In the genomic region with DNA sequence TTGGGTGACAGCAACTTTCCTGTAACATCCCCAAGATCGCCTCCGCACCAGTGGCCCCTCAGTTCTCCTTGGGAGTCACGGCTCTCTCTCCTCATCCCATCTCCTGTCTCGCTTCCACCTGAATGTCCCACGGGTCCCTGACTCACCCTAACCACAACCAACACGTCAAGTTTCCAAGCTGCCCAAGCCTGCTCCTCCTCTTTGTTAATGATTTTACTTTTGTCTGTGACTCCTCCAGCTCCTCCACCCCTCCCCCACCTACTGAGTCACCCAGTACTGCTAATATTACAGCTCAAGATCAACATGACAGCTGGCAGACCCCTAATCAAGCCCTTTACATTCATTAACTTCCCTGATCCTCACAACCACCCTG, we compare ENCODE assay signal across 8 cellular contexts. TPM values are rescaled to one million over a fixed set of nuclear protein-coding genes. Genes with fewer than 3 reads are reported as not detected.
DNase-seq lines count a peak whose midpoint lies in the region; ATAC-seq, FAIRE-seq and TF ChIP-seq lines count a peak whose summit lies in the region.

No MANE protein-coding gene starts in this region.

- H3K27me3 ChIP-seq in GM12878 (replicated peaks in 1 of 2; ENCODE audit: control insufficient read depth in 2 of 2, insufficient read depth in 2 of 2, low read length in 1 of 2) = no peaks in the 10 kb centered on the region
- no peaks in the 10 kb centered on the region for H3K27me3 ChIP-seq in osteoblast (ENCODE audit: insufficient read depth, low read length)

- H4K20me1 ChIP-seq in GM12878 (ENCODE audit: control insufficient read depth, insufficient read depth) = no peaks in the 10 kb centered on the region
- H4K20me1 ChIP-seq in osteoblast (ENCODE audit: insufficient read depth, low read length) = no peaks in the 10 kb centered on the region

- SMC1A ChIA-PET in GM12878 (lab: Charles Lee; ENCODE audit: uncharacterized antibody, unreplicated experiment) = interaction anchor here (0.9 kb wide), 1 partner anchor 294 kb away, joined by 5 read pairs; no protein-coding TSS in a partner anchor

- H3K79me2 ChIP-seq in GM12878 (ENCODE audit: control insufficient read depth, insufficient read depth, low read length) (no peaks in the 10 kb centered on the region), osteoblast (ENCODE audit: insufficient read depth, low read length) (no peaks in the 10 kb centered on the region)

- H3K4me1 ChIP-seq in GM12878 (ENCODE audit: control insufficient read depth, insufficient read depth, low read length) (no peaks in the 10 kb centered on the region), osteoblast (ENCODE audit: insufficient read depth, low read length) (peaks cover 14% of the 10 kb centered on the region)

- POLR2A ChIA-PET in GM12878 (lab: Charles Lee) = no interaction called here

- H3K4me3 ChIP-seq in GM12878 (no peak overlapping the region), osteoblast (ENCODE audit: insufficient read depth, low read length) (peak overlapping the region; percentile 35)

- no peak for FAIRE-seq in GM12878 (lab: Jason Lieb, UNC)

- TF ChIP-seq EP300 in GM12878 (IDR thresholded peaks at IDR 0.05; ENCODE audit: borderline replicate concordance in 1 of 2, control insufficient read depth in 1 of 2, low read depth in 2 of 2, low read length in 2 of 2) = no peak

- no peaks in the 10 kb centered on the region for H3K9me3 ChIP-seq in GM12878 (replicated peaks; ENCODE audit: control insufficient read depth, insufficient read depth, low read length)
- no peaks in the 10 kb centered on the region for H3K9me3 ChIP-seq in osteoblast (ENCODE audit: low read depth, low read length)

- no peak overlapping the region for H3K4me2 ChIP-seq in GM12878 (ENCODE audit: control insufficient read depth, insufficient read depth)
- H3K4me2 ChIP-seq in osteoblast (ENCODE audit: insufficient read depth, low read length) = peak overlapping the region; percentile 79

- H3K36me3 ChIP-seq in GM12878 (ENCODE audit: control insufficient read depth in 2 of 2, insufficient read depth in 2 of 2, low read length in 1 of 2) (peaks cover 0 to 11% of the 10 kb centered on the region in 2 experiments; a peak in 3 of 4 replicates), osteoblast (ENCODE audit: insufficient read depth, low read length) (no peaks in the 10 kb centered on the region)

- in situ Hi-C loops in GM12878 (cut with MboI) = loop anchor here (25.0 kb wide), 1 partner anchor 529 kb away; no protein-coding TSS in a partner anchor

- ATAC-seq in GM12878 = peak; percentile 26; the same call in 1 of the 3 replicates
- ATAC-seq in HG02588 (IDR thresholded peaks at IDR 0.05; ENCODE audit: unreplicated experiment) = no peak
- ATAC-seq in GM19452 (IDR thresholded peaks at IDR 0.05; ENCODE audit: unreplicated experiment) = no peak
- no peak for ATAC-seq in HG02610 (IDR thresholded peaks at IDR 0.05; ENCODE audit: unreplicated experiment)

- DNase-seq in COLO829 (ENCODE audit: low spot score) (peak; percentile 56), NCI-H524 (lab: John Stamatoyannopoulos, UW) (peak; percentile 96 to 99), GM12878 (ENCODE audit: low read depth, low spot score) (no peak), osteoblast (ENCODE audit: insufficient read length, low spot score, missing footprints) (peak; percentile 96), NCI-H187 treated with DMSO at 0.1 percent for 48 hours (lab: John Stamatoyannopoulos, UW) (no peak)

- H3K27ac ChIP-seq in GM12878 (ENCODE audit: control insufficient read depth, insufficient read depth) (0 out of 2 replicates have a peak overlapping the region, but pooled peaks have one; percentile 1), osteoblast (ENCODE audit: low read depth, low read length) (peak overlapping the region; percentile 82)

- no TSS peak for BruUV-seq in GM12878 (replicated peaks; lab: Mats Ljungman, UMichigan)

- H2AFZ ChIP-seq in GM12878 (ENCODE audit: control insufficient read depth, low read depth, low read length) (no peak overlapping the region), osteoblast (ENCODE audit: low read length) (peak overlapping the region; percentile 32)

- WGBS in GM12878 (ENCODE audit: insufficient coverage, insufficient replicate concordance, low lambda C conversion rate, missing lambda C conversion rate) = 49% methylated on average over 6 of the region's 6 CpGs

- RAD21 ChIA-PET in GM12878 (lab: Charles Lee; ENCODE audit: unreplicated experiment) = interaction anchor here (1.1 to 1.5 kb wide), 2 partner anchors 10 to 259 kb away, joined by 3 read pairs; no protein-coding TSS in a partner anchor

- TF ChIP-seq CTCF in GM12878 (IDR thresholded peaks at IDR 0.05 in 2 of 3, conservative IDR thresholded peaks at IDR 0.05 in 1 of 3; ENCODE audit: control insufficient read depth in 2 of 3, extremely low read depth in 1 of 3, insufficient read depth in 1 of 3, low read depth in 3 of 3, low read length in 3 of 3) (no peak), osteoblast (IDR thresholded peaks at IDR 0.05; ENCODE audit: extremely low read depth, low read depth, low read length) (no peak)

- no peak overlapping the region for H3K9ac ChIP-seq in GM12878 (ENCODE audit: control insufficient read depth, insufficient read depth, low read length)

- no peak for TF ChIP-seq POLR2A in GM12878 (IDR thresholded peaks at IDR 0.05; ENCODE audit: low read depth, low read length)

- CTCF ChIA-PET in GM12878 (lab: Yijun Ruan, JAX) = interaction anchor here (0.5 to 1.1 kb wide), 3 partner anchors 8 to 260 kb away, joined by 3 to 6 read pairs (median 4); no protein-coding TSS in a partner anchor

- intact Hi-C loops in GM12878 (cut with micrococcal nuclease; ENCODE audit: unreplicated experiment) = no loop called here

- no peak for TF ChIP-seq RAD21 in GM12878 (IDR thresholded peaks at IDR 0.05; ENCODE audit: insufficient read depth, low read depth, low read length)

TF ChIP-seq in GM12878, 131 proteins besides CTCF, POLR2A, EP300 and RAD21 (continues in another document):
- TF ChIP-seq, protein P1, sequence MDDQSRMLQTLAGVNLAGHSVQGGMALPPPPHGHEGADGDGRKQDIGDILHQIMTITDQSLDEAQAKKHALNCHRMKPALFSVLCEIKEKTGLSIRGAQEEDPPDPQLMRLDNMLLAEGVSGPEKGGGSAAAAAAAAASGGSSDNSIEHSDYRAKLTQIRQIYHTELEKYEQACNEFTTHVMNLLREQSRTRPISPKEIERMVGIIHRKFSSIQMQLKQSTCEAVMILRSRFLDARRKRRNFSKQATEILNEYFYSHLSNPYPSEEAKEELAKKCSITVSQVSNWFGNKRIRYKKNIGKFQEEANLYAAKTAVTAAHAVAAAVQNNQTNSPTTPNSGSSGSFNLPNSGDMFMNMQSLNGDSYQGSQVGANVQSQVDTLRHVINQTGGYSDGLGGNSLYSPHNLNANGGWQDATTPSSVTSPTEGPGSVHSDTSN (IDR thresholded peaks at IDR 0.05; ENCODE audit: insufficient replicate concordance, low read depth, low read length) = no peak
- TF ChIP-seq HDAC2 (IDR thresholded peaks at IDR 0.05) (no peak), ZBTB40 (IDR thresholded peaks at IDR 0.05; ENCODE audit: borderline replicate concordance) (no peak), NR2C1 (IDR thresholded peaks at IDR 0.05) (no peak), MYB (IDR thresholded peaks at IDR 0.05; ENCODE audit: borderline replicate concordance, low read depth, low read length) (no peak)

RNA-seq across cellular contexts. Expression of gene BDH1, which starts 39.3 kb away (rescaled TPM):
- 63.7 and 73.0 TPM in 2 replicates for total RNA-seq in GM12878 (2013; cell fraction: nucleolus; rRNA removed)
- total RNA-seq in GM12878 (2014; rRNA removed) (43.5 and 59.6 TPM in 2 replicates), GM12878 (2014; rRNA removed; fragmentation: Illumina TruSeq; extraction: Trizol) (32.3 and 32.8 TPM in 2 replicates), GM12878 (2021) (56.1 and 60.9 TPM in 2 replicates), osteoblast (5.6 and 5.8 TPM in 2 replicates)
- polyA plus RNA-seq in GM12878 (2011; ENCODE audit: low read depth) = 12.0 TPM
- polyA plus RNA-seq in GM12878 (2011; rRNA removed) (51.4 and 74.1 TPM in 2 replicates), GM12878 (2014; fragmentation: Illumina TruSeq; extraction: Trizol) (37.5 and 50.4 TPM in 2 replicates), GM12878 (2014; fragmentation: Nextera tagmentation; extraction: Ambion mirVana) (10 to 100 TPM; 11.3 to 17.9 TPM), GM12878 (2014; rRNA removed) (82.4 and 93.9 TPM in 2 replicates), GM12878 (2016; fragmentation: Nextera tagmentation; extraction: Ambion mirVana) (10 to 100 TPM; 77.2 to 84.5 TPM)
- polyA plus RNA-seq in GM12878 (2011; cell fraction: cytosol; rRNA removed) = 70.2 and 84.8 TPM in 2 replicates
- polyA plus RNA-seq in GM12878 (2011; cell fraction: nucleus; rRNA removed) = 105 and 117 TPM in 2 replicates
- 30.4 and 32.1 TPM in 2 replicates for polyA plus RNA-seq in GM12878 (2012)
- polyA minus RNA-seq in GM12878 (2011; rRNA and poly(A)+ RNA removed) = 58.0 and 65.7 TPM in 2 replicates
- polyA minus RNA-seq in GM12878 (2011; cell fraction: cytosol; rRNA and poly(A)+ RNA removed) = 13.0 TPM in 2 replicates
- polyA minus RNA-seq in GM12878 (2011; cell fraction: nucleus; rRNA and poly(A)+ RNA removed) = 23.6 and 54.5 TPM in 2 replicates

Comparison
In these comparisons a context has a peak if more than half of its experiments do, and no peak if none do; other contexts are left out.
1. DNase-seq: peak in COLO829 (single experiment), NCI-H524 (2 of 2) and osteoblast (single experiment); none in GM12878 (single experiment) and NCI-H187 treated with DMSO at 0.1 percent for 48 hours (single experiment).